ENCODE assay signal across 13 cellular contexts in the genomic region with DNA sequence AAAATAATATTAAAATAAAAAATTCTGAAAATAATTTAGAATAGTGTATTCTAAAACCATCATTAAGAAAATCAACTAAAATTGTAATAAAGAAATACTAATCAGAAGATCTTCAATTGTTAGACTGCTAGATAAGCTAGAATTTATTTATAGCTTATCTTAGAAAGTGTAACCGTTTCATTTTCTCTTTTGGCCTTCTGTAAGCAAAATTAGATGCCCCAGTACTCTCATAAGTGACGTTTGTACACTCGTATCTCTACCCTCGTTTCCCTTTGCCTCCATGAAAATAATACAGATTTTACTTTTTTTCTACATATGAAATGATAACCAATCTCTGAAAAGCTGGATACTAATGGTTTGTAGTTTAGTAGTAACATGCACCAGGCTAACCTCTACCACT. TPM values are rescaled to one million over a fixed set of nuclear protein-coding genes. Genes with fewer than 3 reads are reported as not detected.
A peak's percentile ranks its signal among the peaks of the same experiment; 100 is the strongest.
DNase-seq lines count a peak whose midpoint lies in the region; ATAC-seq and TF ChIP-seq lines count a peak whose summit lies in the region.
"Had no signal": no experiment of that assay in that cellular context is flagged by ENCODE, and none has a peak within 500 bp of the region (broad histone marks: within the 10 kb centered on the region; RNA-seq: fewer than 3 reads in every experiment).

No MANE protein-coding gene starts in this region.

- H3K9me3 ChIP-seq in BLaER1 (no peaks in the 10 kb centered on the region), MM.1S (replicated peaks; ENCODE audit: insufficient read depth, low read length) (no peaks in the 10 kb centered on the region), gastroesophageal sphincter (no peaks in the 10 kb centered on the region), stomach (no peaks in the 10 kb centered on the region)
- H3K9me3 ChIP-seq: A549 had no signal

- H3K27me3 Mint-ChIP-seq in WTC11 (ENCODE audit: low read depth): no peaks in the 10 kb centered on the region

- H3K27ac ChIP-seq in BLaER1 (0 out of 2 replicates have a peak overlapping the region, but pooled peaks have one; percentile 27), MM.1S (ENCODE audit: low read length) (no peak overlapping the region), gastroesophageal sphincter (no peak overlapping the region), stomach (no peak overlapping the region)
- H3K27ac ChIP-seq: A549 had no signal

- no peaks in the 10 kb centered on the region for H3K9me2 ChIP-seq in MM.1S (replicated peaks; ENCODE audit: insufficient read depth, low read length)

- ATAC-seq in GM19043 (IDR thresholded peaks at IDR 0.05; ENCODE audit: low read depth, unreplicated experiment): peak; percentile 53
- peak; percentile 38 for ATAC-seq in HG02759 (IDR thresholded peaks at IDR 0.05; ENCODE audit: unreplicated experiment)
- ATAC-seq in gastroesophageal sphincter: no peak
- no peak for ATAC-seq in WTC11
- ATAC-seq: A549 had no signal

- no peak for TF ChIP-seq POLR2A in gastroesophageal sphincter (IDR thresholded peaks at IDR 0.05)
- no peak for TF ChIP-seq POLR2A in stomach (IDR thresholded peaks at IDR 0.05)

- no peaks in the 10 kb centered on the region for H3K27me3 ChIP-seq in BLaER1
- H3K27me3 ChIP-seq in MM.1S (replicated peaks; ENCODE audit: insufficient read depth, low read length): peaks cover 10% of the 10 kb centered on the region; the same call in 1 of the 2 replicates
- no peaks in the 10 kb centered on the region for H3K27me3 ChIP-seq in gastroesophageal sphincter
- no peaks in the 10 kb centered on the region for H3K27me3 ChIP-seq in stomach

- peaks cover 25% of the 10 kb centered on the region for H3K4me1 Mint-ChIP-seq in WTC11

- no peak overlapping the region for H3K4me3 ChIP-seq in BLaER1
- H3K4me3 ChIP-seq in MM.1S (ENCODE audit: low read length): peak overlapping the region; percentile 42
- no peak overlapping the region for H3K4me3 ChIP-seq in gastroesophageal sphincter
- no peak overlapping the region for H3K4me3 ChIP-seq in stomach
- H3K4me3 ChIP-seq: A549 had no signal

- H3K4me3 Mint-ChIP-seq in WTC11: no peak overlapping the region

- no peaks in the 10 kb centered on the region for H3K36me3 ChIP-seq in BLaER1
- no peaks in the 10 kb centered on the region for H3K36me3 ChIP-seq in MM.1S (replicated peaks; ENCODE audit: insufficient read depth, low read length)
- H3K36me3 ChIP-seq in gastroesophageal sphincter: no peaks in the 10 kb centered on the region
- no peaks in the 10 kb centered on the region for H3K36me3 ChIP-seq in stomach

- peaks cover 6% of the 10 kb centered on the region for H3K36me3 Mint-ChIP-seq in WTC11

- intact Hi-C loops in stomach (cut with DNase I; ENCODE audit: low total_unique reads): no loop called here

- H3K9me3 Mint-ChIP-seq in WTC11: peaks cover 4% of the 10 kb centered on the region

- TF ChIP-seq CTCF in MM.1S (IDR thresholded peaks at IDR 0.05; ENCODE audit: low read length) (no peak), gastroesophageal sphincter (IDR thresholded peaks at IDR 0.05) (no peak), stomach (IDR thresholded peaks at IDR 0.05) (no peak), WTC11 (IDR thresholded peaks at IDR 0.05) (no peak)

- DNase-seq in MM.1S (peak; percentile 80), stomach (no peak), WTC11 (ENCODE audit: low spot score) (no peak)
- no peak for DNase-seq in activated naive CD4-positive, alpha-beta T cell (lab: John Stamatoyannopoulos, UW)
- DNase-seq: activated effector memory CD4-positive, alpha-beta T cell treated with Interleukin-2 at 50 U/mL for 16 hours; cortex of kidney; head of caudate nucleus; NCI-H1092 treated with DMSO at 0.1 percent for 48 hours had no signal

- whole genome bisulfite sequencing in gastroesophageal sphincter (ENCODE audit: low coverage in 1 of 2), 2 donors: 53 to 58% methylated on average over 4 of the region's 4 CpGs
- WGBS in stomach, 5 donors: 17 to 41% (median 26%) methylated on average over 4 of the region's 4 CpGs

- H3F3A ChIP-seq in MM.1S (ENCODE audit: insufficient read depth, low read length): no peaks in the 10 kb centered on the region; the same call in 1 of the 2 replicates

- H2AFZ ChIP-seq in MM.1S (ENCODE audit: low read length): no peak overlapping the region

- no peaks in the 10 kb centered on the region for H3K79me2 ChIP-seq in MM.1S (ENCODE audit: low read length)

- H3K4me2 ChIP-seq in BLaER1: peak overlapping the region; percentile 78
- H3K4me2 ChIP-seq in MM.1S (ENCODE audit: low read depth, low read length): peak overlapping the region; percentile 85
- H3K4me2 ChIP-seq: A549 had no signal

- TF ChIP-seq EP300 in gastroesophageal sphincter (IDR thresholded peaks at IDR 0.05) (no peak), stomach (IDR thresholded peaks at IDR 0.05) (no peak)

- CTCF ChIA-PET in WTC11 (lab: Charles Lee): interaction anchor here (0.9 to 2.0 kb wide), 2 partner anchors 102 to 122 kb away, joined by 3 to 5 read pairs; no protein-coding TSS in a partner anchor

- no peak overlapping the region for H3K9ac ChIP-seq in BLaER1
- no peak overlapping the region for H3K9ac ChIP-seq in MM.1S (ENCODE audit: low read length)

- no peak overlapping the region for H3K27ac Mint-ChIP-seq in WTC11

- POLR2A ChIA-PET in WTC11 (lab: Charles Lee): no interaction called here

- H4K20me1 ChIP-seq in BLaER1 (no peaks in the 10 kb centered on the region), MM.1S (ENCODE audit: insufficient read depth, low read length) (no peaks in the 10 kb centered on the region)

- H3K4me1 ChIP-seq in BLaER1 (peaks cover 53% of the 10 kb centered on the region), MM.1S (ENCODE audit: low read length) (peaks cover 51% of the 10 kb centered on the region), gastroesophageal sphincter (peaks cover 0 to 38% (median 4%) of the 10 kb centered on the region in 3 donors), stomach (peaks cover 4 to 53% (median 21%) of the 10 kb centered on the region in 4 donors)

TF ChIP-seq in WTC11, 78 proteins besides CTCF, POLR2A, EP300 and RAD21:
- TF ChIP-seq JUN (CRISPR knock-in tag; IDR thresholded peaks at IDR 0.05): no peak
- no peak for TF ChIP-seq ZNF416 (CRISPR knock-in tag; IDR thresholded peaks at IDR 0.05)
- no peak for TF ChIP-seq NFE2L1 (CRISPR knock-in tag; IDR thresholded peaks at IDR 0.05)
- TF ChIP-seq TEAD4 (CRISPR knock-in tag; IDR thresholded peaks at IDR 0.05): no peak
- TF ChIP-seq, protein P1, sequence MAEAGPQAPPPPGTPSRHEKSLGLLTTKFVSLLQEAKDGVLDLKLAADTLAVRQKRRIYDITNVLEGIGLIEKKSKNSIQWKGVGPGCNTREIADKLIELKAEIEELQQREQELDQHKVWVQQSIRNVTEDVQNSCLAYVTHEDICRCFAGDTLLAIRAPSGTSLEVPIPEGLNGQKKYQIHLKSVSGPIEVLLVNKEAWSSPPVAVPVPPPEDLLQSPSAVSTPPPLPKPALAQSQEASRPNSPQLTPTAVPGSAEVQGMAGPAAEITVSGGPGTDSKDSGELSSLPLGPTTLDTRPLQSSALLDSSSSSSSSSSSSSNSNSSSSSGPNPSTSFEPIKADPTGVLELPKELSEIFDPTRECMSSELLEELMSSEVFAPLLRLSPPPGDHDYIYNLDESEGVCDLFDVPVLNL (CRISPR knock-in tag; IDR thresholded peaks at IDR 0.05; ENCODE audit: borderline replicate concordance, low read depth): no peak
- no peak for TF ChIP-seq NFATC4 (CRISPR knock-in tag; IDR thresholded peaks at IDR 0.05)
- no peak for TF ChIP-seq GRHL2 (CRISPR knock-in tag; IDR thresholded peaks at IDR 0.05; ENCODE audit: insufficient replicate concordance, severe bottlenecking)
- TF ChIP-seq, protein P2, sequence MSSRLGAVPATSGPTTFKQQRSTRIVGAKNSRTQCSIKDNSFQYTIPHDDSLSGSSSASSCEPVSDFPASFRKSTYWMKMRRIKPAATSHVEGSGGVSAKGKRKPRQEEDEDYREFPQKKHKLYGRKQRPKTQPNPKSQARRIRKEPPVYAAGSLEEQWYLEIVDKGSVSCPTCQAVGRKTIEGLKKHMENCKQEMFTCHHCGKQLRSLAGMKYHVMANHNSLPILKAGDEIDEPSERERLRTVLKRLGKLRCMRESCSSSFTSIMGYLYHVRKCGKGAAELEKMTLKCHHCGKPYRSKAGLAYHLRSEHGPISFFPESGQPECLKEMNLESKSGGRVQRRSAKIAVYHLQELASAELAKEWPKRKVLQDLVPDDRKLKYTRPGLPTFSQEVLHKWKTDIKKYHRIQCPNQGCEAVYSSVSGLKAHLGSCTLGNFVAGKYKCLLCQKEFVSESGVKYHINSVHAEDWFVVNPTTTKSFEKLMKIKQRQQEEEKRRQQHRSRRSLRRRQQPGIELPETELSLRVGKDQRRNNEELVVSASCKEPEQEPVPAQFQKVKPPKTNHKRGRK (CRISPR knock-in tag; IDR thresholded peaks at IDR 0.05; ENCODE audit: borderline replicate concordance): no peak
- no peak for TF ChIP-seq RELA (CRISPR knock-in tag; IDR thresholded peaks at IDR 0.05; ENCODE audit: borderline replicate concordance)
- no peak for TF ChIP-seq GABPB1 (CRISPR knock-in tag; IDR thresholded peaks at IDR 0.05)
- no peak for TF ChIP-seq RORB (CRISPR knock-in tag; IDR thresholded peaks at IDR 0.05)

RNA-seq across cellular contexts. Expression of a gene that starts 19.8 kb away (rescaled TPM):
- total RNA-seq in gastroesophageal sphincter (10 to 100 TPM; 26.3 to 45.4 (median 36.3) TPM), stomach (10 to 100 TPM in 4 of 5 donors, 1 to 10 TPM in 1; 3.8 to 39.8 (median 15.8) TPM), WTC11 (2021) (66.3 to 78.3 TPM (median 71.2 TPM) in 3 replicates)
- polyA plus RNA-seq in stomach: 10 to 100 TPM in 1 of 3 donors, 1 to 10 TPM in 2; 3.9 to 10.7 (median 7.7) TPM

Comparison
In these comparisons a context has a peak if more than half of its experiments do, and no peak if none do; other contexts are left out.
1. ATAC-seq: peak in GM19043 (single experiment) and HG02759 (single experiment); none in gastroesophageal sphincter (single experiment) and WTC11 (single experiment).